Comparison of ENCODE assay signal across 8 cellular contexts in genomic region chr10:103916254-103916653, GRCh38. TPM values are rescaled to one million over a fixed set of nuclear protein-coding genes. Genes with fewer than 3 reads are reported as not detected.
DNase-seq lines count a peak whose midpoint lies in the region; ATAC-seq and TF ChIP-seq lines count a peak whose summit lies in the region.

No MANE protein-coding gene starts in this region.

- peaks cover 19% of the 10 kb centered on the region for H3K4me1 Mint-ChIP-seq in GM23338
- peaks cover 48% of the 10 kb centered on the region for H3K4me1 Mint-ChIP-seq in activated CD4-positive, alpha-beta memory T cell treated with anti-CD3 and anti-CD28 coated beads for 36 hours (ENCODE audit: low read depth)

- intact Hi-C loops in activated CD4-positive, alpha-beta memory T cell treated with anti-CD3 and anti-CD28 coated beads for 36 hours (cut with micrococcal nuclease), result loop anchor here (5.0 kb wide), 3 partner anchors 169 to 436 kb away; partner anchors contain the start of genes CFAP58 and ITPRIP

- peaks cover 13% of the 10 kb centered on the region for H3K9me3 Mint-ChIP-seq in GM23338
- peaks cover 10% of the 10 kb centered on the region for H3K9me3 Mint-ChIP-seq in activated CD4-positive, alpha-beta memory T cell treated with anti-CD3 and anti-CD28 coated beads for 36 hours

- H3K4me3 Mint-ChIP-seq in GM23338, result peak overlapping the region; percentile 91; the same call in 2 of the 3 replicates
- H3K4me3 Mint-ChIP-seq in activated CD4-positive, alpha-beta memory T cell treated with anti-CD3 and anti-CD28 coated beads for 36 hours, result peak overlapping the region; percentile 98

- H3K4me1 ChIP-seq in GM23338 (ENCODE audit: insufficient read depth), result peaks cover 20% of the 10 kb centered on the region
- peaks cover 15 to 30% (median 26%) of the 10 kb centered on the region in 3 donors for H3K4me1 ChIP-seq in skeletal muscle tissue (ENCODE audit: control insufficient read depth in 3 of 3, insufficient read depth in 3 of 3, low read length in 3 of 3)

- H3K4me3 ChIP-seq in GM23338 (no peak overlapping the region), fibroblast of mammary gland (ENCODE audit: control insufficient read depth, low read depth, low read length) (peak overlapping the region; percentile 82), skeletal muscle tissue (ENCODE audit: low read length in 3 of 3) (peak overlapping the region; percentile 1 to 57 (median 6))

- DNase-seq in GM23338 (ENCODE audit: low spot score) (no peak), fibroblast of mammary gland (ENCODE audit: low read depth) (peak; percentile 28), kidney tubule cell (ENCODE audit: low spot score) (no peak), amniotic stem cell (lab: John Stamatoyannopoulos, UW) (no peak), NCI-H1092 treated with DMSO at 0.1 percent for 48 hours (lab: John Stamatoyannopoulos, UW) (no peak)
- no peak for DNase-seq in activated CD4-positive, alpha-beta memory T cell treated with anti-CD3 and anti-CD28 coated beads for 36 hours

- H3K27me3 ChIP-seq in GM23338 (ENCODE audit: insufficient read depth) (no peaks in the 10 kb centered on the region), skeletal muscle tissue (ENCODE audit: control insufficient read depth in 3 of 3, insufficient read depth in 3 of 3, low read length in 3 of 3) (no peaks in the 10 kb centered on the region)

- no peak overlapping the region for H3K27ac ChIP-seq in GM23338 (ENCODE audit: low read depth)
- H3K27ac ChIP-seq in skeletal muscle tissue (ENCODE audit: low read depth, low read length), result peak overlapping the region; percentile 54

- 0 out of 2 replicates have a peak, but pooled peaks cover 2% of the 10 kb centered on the region for H3K9me2 ChIP-seq in GM23338 (ENCODE audit: insufficient read depth)

- H3K9ac ChIP-seq in skeletal muscle tissue (ENCODE audit: low read depth in 1 of 3, low read length in 3 of 3), result peak overlapping the region in 1 of 3 donors; percentile 86

- no peak overlapping the region for H3K27ac Mint-ChIP-seq in GM23338
- peak overlapping the region; percentile 98 for H3K27ac Mint-ChIP-seq in activated CD4-positive, alpha-beta memory T cell treated with anti-CD3 and anti-CD28 coated beads for 36 hours

- H3K27me3 Mint-ChIP-seq in GM23338 (ENCODE audit: insufficient read depth, low read depth, poor library complexity), result peaks cover 11% of the 10 kb centered on the region
- no peaks in the 10 kb centered on the region for H3K27me3 Mint-ChIP-seq in activated CD4-positive, alpha-beta memory T cell treated with anti-CD3 and anti-CD28 coated beads for 36 hours

- H3K79me2 ChIP-seq in GM23338 (replicated peaks; ENCODE audit: insufficient read depth), result no peaks in the 10 kb centered on the region

- TF ChIP-seq CTCF in GM23338 (conservative IDR thresholded peaks at IDR 0.05; ENCODE audit: low read depth in 2 of 2), result no peak
- no peak for TF ChIP-seq CTCF in fibroblast of mammary gland (conservative IDR thresholded peaks at IDR 0.05; ENCODE audit: control insufficient read depth, insufficient read depth, low read depth, low read length)

- no peak overlapping the region for H2AFZ ChIP-seq in GM23338

- POLR2A ChIA-PET in activated CD4-positive, alpha-beta memory T cell treated with anti-CD3 and anti-CD28 coated beads for 36 hours (lab: Charles Lee), result interaction anchor here (1.0 to 2.1 kb wide), 4 partner anchors 15 to 205 kb away, joined by 3 to 8 read pairs (median 4); partner anchors contain the start of gene SFR1

- no peak for ATAC-seq in GM23338
- no peak for ATAC-seq in GM21526 (IDR thresholded peaks at IDR 0.05; ENCODE audit: low FRiP score, unreplicated experiment)

- peaks cover 24% of the 10 kb centered on the region for H3K36me3 Mint-ChIP-seq in GM23338 (ENCODE audit: low read depth)
- H3K36me3 Mint-ChIP-seq in activated CD4-positive, alpha-beta memory T cell treated with anti-CD3 and anti-CD28 coated beads for 36 hours, result peaks cover 32% of the 10 kb centered on the region

- H3K4me2 ChIP-seq in GM23338, result peak overlapping the region; percentile 99

- no peaks in the 10 kb centered on the region for H4K20me1 ChIP-seq in GM23338 (replicated peaks; ENCODE audit: insufficient read depth)

- peaks cover 13% of the 10 kb centered on the region; the same call in 1 of the 2 replicates for H3F3A ChIP-seq in GM23338 (replicated peaks; ENCODE audit: low read depth)

- CTCF ChIA-PET in activated CD4-positive, alpha-beta memory T cell treated with anti-CD3 and anti-CD28 coated beads for 36 hours (lab: Charles Lee), result interaction anchor here (0.6 to 1.2 kb wide), 2 partner anchors 14 to 28 kb away, joined by 5 read pairs; no protein-coding TSS in a partner anchor

- H3K36me3 ChIP-seq in GM23338 (ENCODE audit: insufficient read depth) (peaks cover 6% of the 10 kb centered on the region; the same call in 1 of the 2 replicates), skeletal muscle tissue (ENCODE audit: control insufficient read depth in 3 of 3, insufficient read depth in 3 of 3, low read length in 3 of 3) (peaks cover 0 to 2% (median 0%) of the 10 kb centered on the region in 3 donors)

- H3K9me3 ChIP-seq in skeletal muscle tissue (ENCODE audit: control insufficient read depth in 3 of 3, low read length in 3 of 3), result no peaks in the 10 kb centered on the region

TF ChIP-seq in GM23338, 12 proteins besides CTCF, POLR2A, EP300 and RAD21 (continues in another document):
- TF ChIP-seq REST (IDR thresholded peaks at IDR 0.05; ENCODE audit: unreplicated experiment), result no peak
- no peak for TF ChIP-seq STAT1 (IDR thresholded peaks at IDR 0.05; ENCODE audit: unreplicated experiment)
- TF ChIP-seq EZH2 (IDR thresholded peaks at IDR 0.05; ENCODE audit: low read depth, unreplicated experiment), result no peak
- no peak for TF ChIP-seq ZNF331 (CRISPR knock-in tag; IDR thresholded peaks at IDR 0.05; ENCODE audit: low read depth)
- no peak for TF ChIP-seq EZH2phosphoT487 (IDR thresholded peaks at IDR 0.05; ENCODE audit: unreplicated experiment)
- TF ChIP-seq CREB1 (CRISPR knock-in tag; IDR thresholded peaks at IDR 0.05; ENCODE audit: low read depth), result no peak
- no peak for TF ChIP-seq JUNB (IDR thresholded peaks at IDR 0.05; ENCODE audit: unreplicated experiment)
- no peak for TF ChIP-seq ETS1 (IDR thresholded peaks at IDR 0.05)
- no peak for TF ChIP-seq POLR2AphosphoS5 (IDR thresholded peaks at IDR 0.05; ENCODE audit: low read depth)
- no peak for TF ChIP-seq ZNF114 (CRISPR knock-in tag; IDR thresholded peaks at IDR 0.05)

RNA-seq across cellular contexts. Expression of gene STN1, which starts 1.7 kb away (rescaled TPM):
- total RNA-seq in GM23338 (2014; rRNA removed; shearing (Covaris generic)), result 11.3 and 13.9 TPM in 2 replicates
- 6.7 and 7.2 TPM in 2 replicates for polyA plus RNA-seq in GM23338 (2016; fragmentation: Nextera tagmentation; extraction: Ambion mirVana)
- total RNA-seq in activated CD4-positive, alpha-beta memory T cell treated with anti-CD3 and anti-CD28 coated beads for 36 hours, result 10 to 100 TPM; 56.1 to 57.0 TPM
- 20.9 TPM for total RNA-seq in skeletal muscle tissue

RNA-seq across cellular contexts. Expression of gene SLK, which starts 50.7 kb away (rescaled TPM):
- 21.5 and 25.8 TPM in 2 replicates for total RNA-seq in GM23338 (2014; rRNA removed; shearing (Covaris generic))
- 7.1 and 8.4 TPM in 2 replicates for polyA plus RNA-seq in GM23338 (2016; fragmentation: Nextera tagmentation; extraction: Ambion mirVana)
- total RNA-seq in activated CD4-positive, alpha-beta memory T cell treated with anti-CD3 and anti-CD28 coated beads for 36 hours, result 10 to 100 TPM; 26.1 to 27.7 TPM
- 30.3 TPM for total RNA-seq in skeletal muscle tissue
